Comparison of ENCODE assay signal across 1 cellular context in the genomic region with DNA sequence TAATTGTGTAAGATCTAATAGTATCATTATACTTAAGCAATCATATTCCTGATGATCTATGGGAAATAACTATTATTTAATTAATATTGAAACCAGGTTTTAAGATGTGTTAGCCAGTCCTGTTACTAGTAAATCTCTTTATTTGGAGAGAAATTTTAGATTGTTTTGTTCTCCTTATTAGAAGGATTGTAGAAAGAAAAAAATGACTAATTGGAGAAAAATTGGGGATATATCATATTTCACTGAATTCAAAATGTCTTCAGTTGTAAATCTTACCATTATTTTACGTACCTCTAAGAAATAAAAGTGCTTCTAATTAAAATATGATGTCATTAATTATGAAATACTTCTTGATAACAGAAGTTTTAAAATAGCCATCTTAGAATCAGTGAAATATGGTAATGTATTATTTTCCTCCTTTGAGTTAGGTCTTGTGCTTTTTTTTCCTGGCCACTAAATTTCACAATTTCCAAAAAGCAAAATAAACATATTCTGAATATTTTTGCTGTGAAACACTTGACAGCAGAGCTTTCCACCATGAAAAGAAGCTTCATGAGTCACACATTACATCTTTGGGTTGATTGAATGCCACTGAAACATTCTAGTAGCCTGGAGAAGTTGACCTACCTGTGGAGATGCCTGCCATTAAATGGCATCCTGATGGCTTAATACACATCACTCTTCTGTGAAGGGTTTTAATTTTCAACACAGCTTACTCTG.
TF ChIP-seq lines count a peak whose summit lies in the region.

No MANE protein-coding gene starts in this region.

TF ChIP-seq in K562, 482 proteins besides CTCF, POLR2A, EP300 and RAD21:
- TF ChIP-seq TBL1XR1 (IDR thresholded peaks at IDR 0.05; ENCODE audit: low read length in 2 of 2) = no peak
- TF ChIP-seq ZFX (CRISPR knock-in tag; IDR thresholded peaks at IDR 0.05) = no peak
- TF ChIP-seq TAF7 (tag; IDR thresholded peaks at IDR 0.05) = no peak
- TF ChIP-seq, protein P1, sequence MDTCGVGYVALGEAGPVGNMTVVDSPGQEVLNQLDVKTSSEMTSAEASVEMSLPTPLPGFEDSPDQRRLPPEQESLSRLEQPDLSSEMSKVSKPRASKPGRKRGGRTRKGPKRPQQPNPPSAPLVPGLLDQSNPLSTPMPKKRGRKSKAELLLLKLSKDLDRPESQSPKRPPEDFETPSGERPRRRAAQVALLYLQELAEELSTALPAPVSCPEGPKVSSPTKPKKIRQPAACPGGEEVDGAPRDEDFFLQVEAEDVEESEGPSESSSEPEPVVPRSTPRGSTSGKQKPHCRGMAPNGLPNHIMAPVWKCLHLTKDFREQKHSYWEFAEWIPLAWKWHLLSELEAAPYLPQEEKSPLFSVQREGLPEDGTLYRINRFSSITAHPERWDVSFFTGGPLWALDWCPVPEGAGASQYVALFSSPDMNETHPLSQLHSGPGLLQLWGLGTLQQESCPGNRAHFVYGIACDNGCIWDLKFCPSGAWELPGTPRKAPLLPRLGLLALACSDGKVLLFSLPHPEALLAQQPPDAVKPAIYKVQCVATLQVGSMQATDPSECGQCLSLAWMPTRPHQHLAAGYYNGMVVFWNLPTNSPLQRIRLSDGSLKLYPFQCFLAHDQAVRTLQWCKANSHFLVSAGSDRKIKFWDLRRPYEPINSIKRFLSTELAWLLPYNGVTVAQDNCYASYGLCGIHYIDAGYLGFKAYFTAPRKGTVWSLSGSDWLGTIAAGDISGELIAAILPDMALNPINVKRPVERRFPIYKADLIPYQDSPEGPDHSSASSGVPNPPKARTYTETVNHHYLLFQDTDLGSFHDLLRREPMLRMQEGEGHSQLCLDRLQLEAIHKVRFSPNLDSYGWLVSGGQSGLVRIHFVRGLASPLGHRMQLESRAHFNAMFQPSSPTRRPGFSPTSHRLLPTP (IDR thresholded peaks at IDR 0.05; ENCODE audit: borderline replicate concordance, extremely low read depth, insufficient read length) = no peak
- no peak for TF ChIP-seq THRAP3 (IDR thresholded peaks at IDR 0.05; ENCODE audit: borderline replicate concordance)
- no peak for TF ChIP-seq ELF4 (CRISPR knock-in tag; IDR thresholded peaks at IDR 0.05)
- no peak for TF ChIP-seq BRD9 (IDR thresholded peaks at IDR 0.05; ENCODE audit: low read depth, partially characterized antibody)
- TF ChIP-seq DMBX1 (CRISPR knock-in tag; IDR thresholded peaks at IDR 0.05; ENCODE audit: borderline replicate concordance) = no peak
- no peak for TF ChIP-seq PURB (CRISPR knock-in tag; IDR thresholded peaks at IDR 0.05; ENCODE audit: low read depth)
- no peak for TF ChIP-seq YBX1 (IDR thresholded peaks at IDR 0.05)
- TF ChIP-seq, protein P2, sequence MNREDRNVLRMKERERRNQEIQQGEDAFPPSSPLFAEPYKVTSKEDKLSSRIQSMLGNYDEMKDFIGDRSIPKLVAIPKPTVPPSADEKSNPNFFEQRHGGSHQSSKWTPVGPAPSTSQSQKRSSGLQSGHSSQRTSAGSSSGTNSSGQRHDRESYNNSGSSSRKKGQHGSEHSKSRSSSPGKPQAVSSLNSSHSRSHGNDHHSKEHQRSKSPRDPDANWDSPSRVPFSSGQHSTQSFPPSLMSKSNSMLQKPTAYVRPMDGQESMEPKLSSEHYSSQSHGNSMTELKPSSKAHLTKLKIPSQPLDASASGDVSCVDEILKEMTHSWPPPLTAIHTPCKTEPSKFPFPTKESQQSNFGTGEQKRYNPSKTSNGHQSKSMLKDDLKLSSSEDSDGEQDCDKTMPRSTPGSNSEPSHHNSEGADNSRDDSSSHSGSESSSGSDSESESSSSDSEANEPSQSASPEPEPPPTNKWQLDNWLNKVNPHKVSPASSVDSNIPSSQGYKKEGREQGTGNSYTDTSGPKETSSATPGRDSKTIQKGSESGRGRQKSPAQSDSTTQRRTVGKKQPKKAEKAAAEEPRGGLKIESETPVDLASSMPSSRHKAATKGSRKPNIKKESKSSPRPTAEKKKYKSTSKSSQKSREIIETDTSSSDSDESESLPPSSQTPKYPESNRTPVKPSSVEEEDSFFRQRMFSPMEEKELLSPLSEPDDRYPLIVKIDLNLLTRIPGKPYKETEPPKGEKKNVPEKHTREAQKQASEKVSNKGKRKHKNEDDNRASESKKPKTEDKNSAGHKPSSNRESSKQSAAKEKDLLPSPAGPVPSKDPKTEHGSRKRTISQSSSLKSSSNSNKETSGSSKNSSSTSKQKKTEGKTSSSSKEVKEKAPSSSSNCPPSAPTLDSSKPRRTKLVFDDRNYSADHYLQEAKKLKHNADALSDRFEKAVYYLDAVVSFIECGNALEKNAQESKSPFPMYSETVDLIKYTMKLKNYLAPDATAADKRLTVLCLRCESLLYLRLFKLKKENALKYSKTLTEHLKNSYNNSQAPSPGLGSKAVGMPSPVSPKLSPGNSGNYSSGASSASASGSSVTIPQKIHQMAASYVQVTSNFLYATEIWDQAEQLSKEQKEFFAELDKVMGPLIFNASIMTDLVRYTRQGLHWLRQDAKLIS (CRISPR knock-in tag; IDR thresholded peaks at IDR 0.05) = no peak
- TF ChIP-seq, protein P3, sequence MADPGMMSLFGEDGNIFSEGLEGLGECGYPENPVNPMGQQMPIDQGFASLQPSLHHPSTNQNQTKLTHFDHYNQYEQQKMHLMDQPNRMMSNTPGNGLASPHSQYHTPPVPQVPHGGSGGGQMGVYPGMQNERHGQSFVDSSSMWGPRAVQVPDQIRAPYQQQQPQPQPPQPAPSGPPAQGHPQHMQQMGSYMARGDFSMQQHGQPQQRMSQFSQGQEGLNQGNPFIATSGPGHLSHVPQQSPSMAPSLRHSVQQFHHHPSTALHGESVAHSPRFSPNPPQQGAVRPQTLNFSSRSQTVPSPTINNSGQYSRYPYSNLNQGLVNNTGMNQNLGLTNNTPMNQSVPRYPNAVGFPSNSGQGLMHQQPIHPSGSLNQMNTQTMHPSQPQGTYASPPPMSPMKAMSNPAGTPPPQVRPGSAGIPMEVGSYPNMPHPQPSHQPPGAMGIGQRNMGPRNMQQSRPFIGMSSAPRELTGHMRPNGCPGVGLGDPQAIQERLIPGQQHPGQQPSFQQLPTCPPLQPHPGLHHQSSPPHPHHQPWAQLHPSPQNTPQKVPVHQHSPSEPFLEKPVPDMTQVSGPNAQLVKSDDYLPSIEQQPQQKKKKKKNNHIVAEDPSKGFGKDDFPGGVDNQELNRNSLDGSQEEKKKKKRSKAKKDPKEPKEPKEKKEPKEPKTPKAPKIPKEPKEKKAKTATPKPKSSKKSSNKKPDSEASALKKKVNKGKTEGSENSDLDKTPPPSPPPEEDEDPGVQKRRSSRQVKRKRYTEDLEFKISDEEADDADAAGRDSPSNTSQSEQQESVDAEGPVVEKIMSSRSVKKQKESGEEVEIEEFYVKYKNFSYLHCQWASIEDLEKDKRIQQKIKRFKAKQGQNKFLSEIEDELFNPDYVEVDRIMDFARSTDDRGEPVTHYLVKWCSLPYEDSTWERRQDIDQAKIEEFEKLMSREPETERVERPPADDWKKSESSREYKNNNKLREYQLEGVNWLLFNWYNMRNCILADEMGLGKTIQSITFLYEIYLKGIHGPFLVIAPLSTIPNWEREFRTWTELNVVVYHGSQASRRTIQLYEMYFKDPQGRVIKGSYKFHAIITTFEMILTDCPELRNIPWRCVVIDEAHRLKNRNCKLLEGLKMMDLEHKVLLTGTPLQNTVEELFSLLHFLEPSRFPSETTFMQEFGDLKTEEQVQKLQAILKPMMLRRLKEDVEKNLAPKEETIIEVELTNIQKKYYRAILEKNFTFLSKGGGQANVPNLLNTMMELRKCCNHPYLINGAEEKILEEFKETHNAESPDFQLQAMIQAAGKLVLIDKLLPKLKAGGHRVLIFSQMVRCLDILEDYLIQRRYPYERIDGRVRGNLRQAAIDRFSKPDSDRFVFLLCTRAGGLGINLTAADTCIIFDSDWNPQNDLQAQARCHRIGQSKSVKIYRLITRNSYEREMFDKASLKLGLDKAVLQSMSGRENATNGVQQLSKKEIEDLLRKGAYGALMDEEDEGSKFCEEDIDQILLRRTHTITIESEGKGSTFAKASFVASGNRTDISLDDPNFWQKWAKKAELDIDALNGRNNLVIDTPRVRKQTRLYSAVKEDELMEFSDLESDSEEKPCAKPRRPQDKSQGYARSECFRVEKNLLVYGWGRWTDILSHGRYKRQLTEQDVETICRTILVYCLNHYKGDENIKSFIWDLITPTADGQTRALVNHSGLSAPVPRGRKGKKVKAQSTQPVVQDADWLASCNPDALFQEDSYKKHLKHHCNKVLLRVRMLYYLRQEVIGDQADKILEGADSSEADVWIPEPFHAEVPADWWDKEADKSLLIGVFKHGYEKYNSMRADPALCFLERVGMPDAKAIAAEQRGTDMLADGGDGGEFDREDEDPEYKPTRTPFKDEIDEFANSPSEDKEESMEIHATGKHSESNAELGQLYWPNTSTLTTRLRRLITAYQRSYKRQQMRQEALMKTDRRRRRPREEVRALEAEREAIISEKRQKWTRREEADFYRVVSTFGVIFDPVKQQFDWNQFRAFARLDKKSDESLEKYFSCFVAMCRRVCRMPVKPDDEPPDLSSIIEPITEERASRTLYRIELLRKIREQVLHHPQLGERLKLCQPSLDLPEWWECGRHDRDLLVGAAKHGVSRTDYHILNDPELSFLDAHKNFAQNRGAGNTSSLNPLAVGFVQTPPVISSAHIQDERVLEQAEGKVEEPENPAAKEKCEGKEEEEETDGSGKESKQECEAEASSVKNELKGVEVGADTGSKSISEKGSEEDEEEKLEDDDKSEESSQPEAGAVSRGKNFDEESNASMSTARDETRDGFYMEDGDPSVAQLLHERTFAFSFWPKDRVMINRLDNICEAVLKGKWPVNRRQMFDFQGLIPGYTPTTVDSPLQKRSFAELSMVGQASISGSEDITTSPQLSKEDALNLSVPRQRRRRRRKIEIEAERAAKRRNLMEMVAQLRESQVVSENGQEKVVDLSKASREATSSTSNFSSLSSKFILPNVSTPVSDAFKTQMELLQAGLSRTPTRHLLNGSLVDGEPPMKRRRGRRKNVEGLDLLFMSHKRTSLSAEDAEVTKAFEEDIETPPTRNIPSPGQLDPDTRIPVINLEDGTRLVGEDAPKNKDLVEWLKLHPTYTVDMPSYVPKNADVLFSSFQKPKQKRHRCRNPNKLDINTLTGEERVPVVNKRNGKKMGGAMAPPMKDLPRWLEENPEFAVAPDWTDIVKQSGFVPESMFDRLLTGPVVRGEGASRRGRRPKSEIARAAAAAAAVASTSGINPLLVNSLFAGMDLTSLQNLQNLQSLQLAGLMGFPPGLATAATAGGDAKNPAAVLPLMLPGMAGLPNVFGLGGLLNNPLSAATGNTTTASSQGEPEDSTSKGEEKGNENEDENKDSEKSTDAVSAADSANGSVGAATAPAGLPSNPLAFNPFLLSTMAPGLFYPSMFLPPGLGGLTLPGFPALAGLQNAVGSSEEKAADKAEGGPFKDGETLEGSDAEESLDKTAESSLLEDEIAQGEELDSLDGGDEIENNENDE (IDR thresholded peaks at IDR 0.05; ENCODE audit: low read depth, low read length) = no peak
